Comparison of ENCODE assay signal across 1 cellular context in the genomic region with DNA sequence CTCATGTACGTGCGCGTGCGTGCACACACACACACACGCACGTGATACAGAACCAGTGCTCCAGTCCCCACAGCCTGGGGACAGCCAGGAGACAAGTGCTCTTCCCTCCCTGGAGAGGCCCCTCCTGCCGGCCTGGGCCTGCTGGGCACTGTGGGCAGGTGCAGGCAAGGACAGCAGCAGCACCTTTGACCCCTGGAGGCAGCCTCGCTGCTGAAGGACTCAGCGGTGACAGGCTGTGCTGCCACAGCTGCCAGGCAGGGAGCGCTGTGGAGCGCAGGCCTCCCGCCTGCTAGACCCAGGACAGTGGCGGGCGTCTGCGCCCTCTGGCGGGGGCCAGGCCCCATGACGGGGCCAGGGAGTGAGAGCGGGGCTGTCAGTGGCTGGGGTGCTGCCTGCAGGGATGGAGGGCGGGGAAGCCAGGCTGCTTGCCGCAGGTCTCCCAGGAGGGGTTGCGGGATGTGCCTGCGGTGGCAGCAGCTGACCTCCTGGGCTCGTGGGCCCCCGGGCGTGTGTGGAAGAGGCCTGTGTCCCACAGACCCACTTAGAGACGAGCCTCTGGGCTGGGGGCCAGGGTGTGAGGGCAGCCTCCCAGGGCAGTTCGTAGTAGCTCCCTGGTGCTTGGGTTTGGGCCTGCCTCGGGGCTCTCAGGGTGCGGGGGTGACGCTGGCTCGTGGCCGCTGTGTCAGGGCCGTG.
TF ChIP-seq lines count a peak whose summit lies in the region.

No MANE protein-coding gene starts in this region.

TF ChIP-seq in K562, 482 proteins besides CTCF, POLR2A, EP300 and RAD21 (continued from another document and continues in another):
- TF ChIP-seq GTF2A2 (tag; IDR thresholded peaks at IDR 0.05) (no peak), MCM7 (IDR thresholded peaks at IDR 0.05) (no peak), NFE2L1 (tag; IDR thresholded peaks at IDR 0.05; ENCODE audit: borderline replicate concordance, low read depth) (no peak), ELK1 (CRISPR knock-in tag; IDR thresholded peaks at IDR 0.05) (no peak), BRD4 (IDR thresholded peaks at IDR 0.05) (no peak), MED1 (CRISPR knock-in tag; IDR thresholded peaks at IDR 0.05; ENCODE audit: borderline replicate concordance) (no peak), CTCFL (IDR thresholded peaks at IDR 0.05; ENCODE audit: borderline replicate concordance, insufficient read depth, low read depth, low read length, poor library complexity, severe bottlenecking) (peak; percentile 76), USF2 (CRISPR knock-in tag; IDR thresholded peaks at IDR 0.05) (no peak), NCOA1 (IDR thresholded peaks at IDR 0.05; ENCODE audit: low read depth) (no peak), KLF13 (tag; IDR thresholded peaks at IDR 0.05; ENCODE audit: borderline replicate concordance, low read depth) (no peak), EWSR1 (IDR thresholded peaks at IDR 0.05; ENCODE audit: borderline replicate concordance, low read depth, partially characterized antibody) (no peak), ZNF764 (CRISPR knock-in tag; IDR thresholded peaks at IDR 0.05; ENCODE audit: low read depth) (peak; percentile 35; the same call in 1 of the 2 replicates), ESRRB (CRISPR knock-in tag; IDR thresholded peaks at IDR 0.05; ENCODE audit: borderline replicate concordance) (no peak), BRF1 (IDR thresholded peaks at IDR 0.05; ENCODE audit: borderline replicate concordance, extremely low read depth, insufficient read length) (no peak), ARID2 (IDR thresholded peaks at IDR 0.05) (peak; percentile 61; the same call in 1 of the 2 replicates), ZKSCAN1 (IDR thresholded peaks at IDR 0.05; ENCODE audit: low read depth, low read length) (peak; percentile 69), HNRNPLL (IDR thresholded peaks at IDR 0.05; ENCODE audit: low read depth, low read length, poor library complexity, severe bottlenecking) (no peak), KDM2B (CRISPR knock-in tag; IDR thresholded peaks at IDR 0.05) (no peak), MBD1 (CRISPR knock-in tag; IDR thresholded peaks at IDR 0.05) (no peak), MEIS2 (IDR thresholded peaks at IDR 0.05; ENCODE audit: partially characterized antibody) (peak; percentile 71), HDAC1 (IDR thresholded peaks at IDR 0.05) (no peak), ZFP1 (CRISPR knock-in tag; IDR thresholded peaks at IDR 0.05) (no peak), GATA2 (CRISPR knock-in tag; IDR thresholded peaks at IDR 0.05) (no peak), ZNF124 (CRISPR knock-in tag; IDR thresholded peaks at IDR 0.05) (no peak), GABPA (tag; conservative IDR thresholded peaks at IDR 0.05; ENCODE audit: low read depth) (no peak), MAFF (IDR thresholded peaks at IDR 0.05; ENCODE audit: low read length) (no peak), ZBTB26 (CRISPR knock-in tag; IDR thresholded peaks at IDR 0.05) (no peak), CEBPB (tag; IDR thresholded peaks at IDR 0.05) (no peak), ZNF644 (tag; IDR thresholded peaks at IDR 0.05; ENCODE audit: low read depth) (no peak), ATF3 (IDR thresholded peaks at IDR 0.05) (no peak), ATF3 (CRISPR knock-in tag; conservative IDR thresholded peaks at IDR 0.05) (no peak), SLC30A9 (CRISPR knock-in tag; IDR thresholded peaks at IDR 0.05) (no peak), ARID3A (IDR thresholded peaks at IDR 0.05; ENCODE audit: borderline replicate concordance, low read depth, low read length) (no peak)
- TF ChIP-seq, protein P1, sequence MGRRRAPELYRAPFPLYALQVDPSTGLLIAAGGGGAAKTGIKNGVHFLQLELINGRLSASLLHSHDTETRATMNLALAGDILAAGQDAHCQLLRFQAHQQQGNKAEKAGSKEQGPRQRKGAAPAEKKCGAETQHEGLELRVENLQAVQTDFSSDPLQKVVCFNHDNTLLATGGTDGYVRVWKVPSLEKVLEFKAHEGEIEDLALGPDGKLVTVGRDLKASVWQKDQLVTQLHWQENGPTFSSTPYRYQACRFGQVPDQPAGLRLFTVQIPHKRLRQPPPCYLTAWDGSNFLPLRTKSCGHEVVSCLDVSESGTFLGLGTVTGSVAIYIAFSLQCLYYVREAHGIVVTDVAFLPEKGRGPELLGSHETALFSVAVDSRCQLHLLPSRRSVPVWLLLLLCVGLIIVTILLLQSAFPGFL (CRISPR knock-in tag; IDR thresholded peaks at IDR 0.05): no peak
- TF ChIP-seq, protein P2, sequence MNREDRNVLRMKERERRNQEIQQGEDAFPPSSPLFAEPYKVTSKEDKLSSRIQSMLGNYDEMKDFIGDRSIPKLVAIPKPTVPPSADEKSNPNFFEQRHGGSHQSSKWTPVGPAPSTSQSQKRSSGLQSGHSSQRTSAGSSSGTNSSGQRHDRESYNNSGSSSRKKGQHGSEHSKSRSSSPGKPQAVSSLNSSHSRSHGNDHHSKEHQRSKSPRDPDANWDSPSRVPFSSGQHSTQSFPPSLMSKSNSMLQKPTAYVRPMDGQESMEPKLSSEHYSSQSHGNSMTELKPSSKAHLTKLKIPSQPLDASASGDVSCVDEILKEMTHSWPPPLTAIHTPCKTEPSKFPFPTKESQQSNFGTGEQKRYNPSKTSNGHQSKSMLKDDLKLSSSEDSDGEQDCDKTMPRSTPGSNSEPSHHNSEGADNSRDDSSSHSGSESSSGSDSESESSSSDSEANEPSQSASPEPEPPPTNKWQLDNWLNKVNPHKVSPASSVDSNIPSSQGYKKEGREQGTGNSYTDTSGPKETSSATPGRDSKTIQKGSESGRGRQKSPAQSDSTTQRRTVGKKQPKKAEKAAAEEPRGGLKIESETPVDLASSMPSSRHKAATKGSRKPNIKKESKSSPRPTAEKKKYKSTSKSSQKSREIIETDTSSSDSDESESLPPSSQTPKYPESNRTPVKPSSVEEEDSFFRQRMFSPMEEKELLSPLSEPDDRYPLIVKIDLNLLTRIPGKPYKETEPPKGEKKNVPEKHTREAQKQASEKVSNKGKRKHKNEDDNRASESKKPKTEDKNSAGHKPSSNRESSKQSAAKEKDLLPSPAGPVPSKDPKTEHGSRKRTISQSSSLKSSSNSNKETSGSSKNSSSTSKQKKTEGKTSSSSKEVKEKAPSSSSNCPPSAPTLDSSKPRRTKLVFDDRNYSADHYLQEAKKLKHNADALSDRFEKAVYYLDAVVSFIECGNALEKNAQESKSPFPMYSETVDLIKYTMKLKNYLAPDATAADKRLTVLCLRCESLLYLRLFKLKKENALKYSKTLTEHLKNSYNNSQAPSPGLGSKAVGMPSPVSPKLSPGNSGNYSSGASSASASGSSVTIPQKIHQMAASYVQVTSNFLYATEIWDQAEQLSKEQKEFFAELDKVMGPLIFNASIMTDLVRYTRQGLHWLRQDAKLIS (CRISPR knock-in tag; IDR thresholded peaks at IDR 0.05): peak; percentile 70; the same call in 1 of the 2 replicates
- TF ChIP-seq, protein P3, sequence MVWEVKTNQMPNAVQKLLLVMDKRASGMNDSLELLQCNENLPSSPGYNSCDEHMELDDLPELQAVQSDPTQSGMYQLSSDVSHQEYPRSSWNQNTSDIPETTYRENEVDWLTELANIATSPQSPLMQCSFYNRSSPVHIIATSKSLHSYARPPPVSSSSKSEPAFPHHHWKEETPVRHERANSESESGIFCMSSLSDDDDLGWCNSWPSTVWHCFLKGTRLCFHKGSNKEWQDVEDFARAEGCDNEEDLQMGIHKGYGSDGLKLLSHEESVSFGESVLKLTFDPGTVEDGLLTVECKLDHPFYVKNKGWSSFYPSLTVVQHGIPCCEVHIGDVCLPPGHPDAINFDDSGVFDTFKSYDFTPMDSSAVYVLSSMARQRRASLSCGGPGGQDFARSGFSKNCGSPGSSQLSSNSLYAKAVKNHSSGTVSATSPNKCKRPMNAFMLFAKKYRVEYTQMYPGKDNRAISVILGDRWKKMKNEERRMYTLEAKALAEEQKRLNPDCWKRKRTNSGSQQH (CRISPR knock-in tag; IDR thresholded peaks at IDR 0.05): no peak
- TF ChIP-seq, protein P4, sequence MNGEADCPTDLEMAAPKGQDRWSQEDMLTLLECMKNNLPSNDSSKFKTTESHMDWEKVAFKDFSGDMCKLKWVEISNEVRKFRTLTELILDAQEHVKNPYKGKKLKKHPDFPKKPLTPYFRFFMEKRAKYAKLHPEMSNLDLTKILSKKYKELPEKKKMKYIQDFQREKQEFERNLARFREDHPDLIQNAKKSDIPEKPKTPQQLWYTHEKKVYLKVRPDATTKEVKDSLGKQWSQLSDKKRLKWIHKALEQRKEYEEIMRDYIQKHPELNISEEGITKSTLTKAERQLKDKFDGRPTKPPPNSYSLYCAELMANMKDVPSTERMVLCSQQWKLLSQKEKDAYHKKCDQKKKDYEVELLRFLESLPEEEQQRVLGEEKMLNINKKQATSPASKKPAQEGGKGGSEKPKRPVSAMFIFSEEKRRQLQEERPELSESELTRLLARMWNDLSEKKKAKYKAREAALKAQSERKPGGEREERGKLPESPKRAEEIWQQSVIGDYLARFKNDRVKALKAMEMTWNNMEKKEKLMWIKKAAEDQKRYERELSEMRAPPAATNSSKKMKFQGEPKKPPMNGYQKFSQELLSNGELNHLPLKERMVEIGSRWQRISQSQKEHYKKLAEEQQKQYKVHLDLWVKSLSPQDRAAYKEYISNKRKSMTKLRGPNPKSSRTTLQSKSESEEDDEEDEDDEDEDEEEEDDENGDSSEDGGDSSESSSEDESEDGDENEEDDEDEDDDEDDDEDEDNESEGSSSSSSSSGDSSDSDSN (IDR thresholded peaks at IDR 0.05; ENCODE audit: borderline replicate concordance in 1 of 2, low read depth in 2 of 2, low read length in 2 of 2): no peak
